In genomic region chr15:30670056-30670455, GRCh38 we compare ENCODE assay signal across 1 cellular context.
TF ChIP-seq lines count a peak whose summit lies in the region.

No MANE protein-coding gene starts in this region.

TF ChIP-seq in K562, 482 proteins besides CTCF, POLR2A, EP300 and RAD21:
- no peak for TF ChIP-seq U2AF1 (optimal IDR thresholded peaks at IDR 0.05; ENCODE audit: low read depth, low read length)
- no peak for TF ChIP-seq PKNOX1 (IDR thresholded peaks at IDR 0.05)
- TF ChIP-seq GTF2E2 (tag; IDR thresholded peaks at IDR 0.05), result no peak
- TF ChIP-seq ZNF311 (CRISPR knock-in tag; IDR thresholded peaks at IDR 0.05), result no peak
- TF ChIP-seq SMAD4 (CRISPR knock-in tag; conservative IDR thresholded peaks at IDR 0.05), result no peak
- TF ChIP-seq BDP1 (IDR thresholded peaks at IDR 0.05; ENCODE audit: insufficient read depth, insufficient read length), result no peak
- TF ChIP-seq BRD9 (IDR thresholded peaks at IDR 0.05; ENCODE audit: low read depth, partially characterized antibody), result no peak
- TF ChIP-seq YY1 (IDR thresholded peaks at IDR 0.05; ENCODE audit: borderline replicate concordance in 1 of 3, control insufficient read depth in 1 of 3, extremely low read depth in 1 of 3, insufficient read depth in 3 of 3, insufficient read length in 1 of 3, insufficient replicate concordance in 2 of 3, low read depth in 1 of 3, low read length in 2 of 3), result no peak
- TF ChIP-seq TARDBP (IDR thresholded peaks at IDR 0.05), result no peak
- TF ChIP-seq TGIF2 (CRISPR knock-in tag; IDR thresholded peaks at IDR 0.05), result no peak
- TF ChIP-seq CGGBP1 (CRISPR knock-in tag; IDR thresholded peaks at IDR 0.05), result no peak
- TF ChIP-seq MTA2 (IDR thresholded peaks at IDR 0.05; ENCODE audit: low read depth), result no peak
- no peak for TF ChIP-seq ZBTB12 (CRISPR knock-in tag; IDR thresholded peaks at IDR 0.05)
- TF ChIP-seq ZNF512 (tag; IDR thresholded peaks at IDR 0.05), result no peak
